Comparison of ENCODE assay signal across 1 cellular context in genomic region chr17:20235747-20236146, GRCh38.
TF ChIP-seq lines count a peak whose summit lies in the region.

No MANE protein-coding gene starts in this region.

TF ChIP-seq in GM23338, 12 proteins besides CTCF, POLR2A, EP300 and RAD21 (continued from another document):
- TF ChIP-seq REST (IDR thresholded peaks at IDR 0.05; ENCODE audit: unreplicated experiment), result no peak
